In genomic region chr7:122300607-122301079, GRCh38 we compare ENCODE assay signal across 19 cellular contexts. TPM values are rescaled to one million over a fixed set of nuclear protein-coding genes. Genes with fewer than 3 reads are reported as not detected.
DNase-seq lines count a peak whose midpoint lies in the region; ATAC-seq and TF ChIP-seq lines count a peak whose summit lies in the region.
"Had no signal": no experiment of that assay in that cellular context is flagged by ENCODE, and none has a peak within 500 bp of the region (broad histone marks: within the 10 kb centered on the region; RNA-seq: fewer than 3 reads in every experiment).

No MANE protein-coding gene starts in this region.

- ATAC-seq in GM23338 (no peak), mucosa of descending colon (no peak), HG02870 (IDR thresholded peaks at IDR 0.05; ENCODE audit: unreplicated experiment) (no peak)

- H3K27me3 ChIP-seq in GM23338 (ENCODE audit: insufficient read depth) (peaks cover 89% of the 10 kb centered on the region), tibial artery (peaks cover 3 to 88% of the 10 kb centered on the region in 2 donors)

- H3K4me3 Mint-ChIP-seq in GM23338: peak overlapping the region; percentile 88
- H3K4me3 Mint-ChIP-seq: activated T-helper 1 cell treated with anti-CD3 and anti-CD28 coated beads, Interleukin-12 subunit alpha, Interleukin-12 subunit beta, Interleukin-2, Interleukin-4 antibody, amounts not matched to agents 30 ng/mL and 10 ng/mL and 1 ng/mL, durations not matched to agents 14 hours and 24 hours and 36 hours; IgD-negative memory B cell; T-helper 2 cell treated with Interferon-gamma antibody and Interleukin-4, amounts not matched to agents 5 μg/mL and 100 μg/mL, for 36 hours had no signal

- H2AFZ ChIP-seq in GM23338: peak overlapping the region; percentile 99

- DNase-seq in GM23338 (ENCODE audit: low spot score) (peak; percentile 45), NCI-H2029 treated with DMSO at 0.1 percent for 48 hours (lab: John Stamatoyannopoulos, UW) (peak; percentile 52), fibroblast of the aortic adventitia (ENCODE audit: low read depth) (peak; percentile 31), posterior vena cava (ENCODE audit: low spot score) (peak; percentile 67), mucosa of descending colon (no peak), tibial artery (no peak)
- DNase-seq in stimulated activated CD4-positive, alpha-beta T cell treated with anti-CD3 and anti-CD28 coated beads, Interleukin-2, amount 100 ng/mL, for 48 hours: no peak
- DNase-seq: activated CD4-positive, alpha-beta T cell treated with anti-CD3 and anti-CD28 coated beads, Interleukin-2, amount 50 U/mL, for 48 hours; amniotic stem cell; cortex of kidney; esophagus squamous epithelium; NCI-H1417; NCI-H526 treated with DMSO at 0.1 percent for 48 hours; stimulated activated CD4-positive, alpha-beta T cell treated with anti-CD3 and anti-CD28 coated beads, Interleukin-4, amount 100 ng/mL, for 1 hour had no signal

- H3K36me3 ChIP-seq in GM23338 (ENCODE audit: insufficient read depth): no peaks in the 10 kb centered on the region
- H3K36me3 ChIP-seq in mucosa of descending colon (ENCODE audit: low read depth): no peaks in the 10 kb centered on the region
- no peaks in the 10 kb centered on the region for H3K36me3 ChIP-seq in tibial artery
- H3K36me3 ChIP-seq: esophagus squamous epithelium had no signal

- H3K9me2 ChIP-seq in GM23338 (ENCODE audit: insufficient read depth): no peaks in the 10 kb centered on the region

- H3K4me1 ChIP-seq in GM23338 (ENCODE audit: insufficient read depth) (peaks cover 37% of the 10 kb centered on the region), mucosa of descending colon (ENCODE audit: low read depth) (peaks cover 20% of the 10 kb centered on the region), tibial artery (peaks cover 0 to 36% (median 30%) of the 10 kb centered on the region in 4 donors)

- peaks cover 30% of the 10 kb centered on the region for H3F3A ChIP-seq in GM23338 (replicated peaks; ENCODE audit: low read depth)

- H4K20me1 ChIP-seq in GM23338 (replicated peaks; ENCODE audit: insufficient read depth): peaks cover 3% of the 10 kb centered on the region; the same call in 1 of the 2 replicates

- no peaks in the 10 kb centered on the region for H3K79me2 ChIP-seq in GM23338 (replicated peaks; ENCODE audit: insufficient read depth)

- H3K36me3 Mint-ChIP-seq in GM23338 (ENCODE audit: low read depth): no peaks in the 10 kb centered on the region
- H3K36me3 Mint-ChIP-seq: IgD-negative memory B cell had no signal

- intact Hi-C loops in posterior vena cava (cut with DNase I) (loop anchor here in 1 of 2 donors (1.0 kb wide), 1 partner anchor 10 kb away; no protein-coding TSS in a partner anchor), mucosa of descending colon (cut with DNase I, micrococcal nuclease) (no loop called here), tibial artery (cut with DNase I; ENCODE audit: low total_unique reads) (no loop called here)

- no peak overlapping the region for H3K27ac Mint-ChIP-seq in GM23338
- H3K27ac Mint-ChIP-seq: activated T-helper 1 cell treated with anti-CD3 and anti-CD28 coated beads, Interleukin-12 subunit alpha, Interleukin-12 subunit beta, Interleukin-2, Interleukin-4 antibody, amounts not matched to agents 30 ng/mL and 10 ng/mL and 1 ng/mL, durations not matched to agents 14 hours and 24 hours and 36 hours; CD14-positive monocyte; IgD-negative memory B cell; T-helper 2 cell treated with Interferon-gamma antibody and Interleukin-4, amounts not matched to agents 5 μg/mL and 100 μg/mL, for 36 hours had no signal

- no peaks in the 10 kb centered on the region for H3K9me3 ChIP-seq in mucosa of descending colon
- no peaks in the 10 kb centered on the region for H3K9me3 ChIP-seq in tibial artery
- H3K9me3 ChIP-seq: esophagus squamous epithelium had no signal

- peak overlapping the region; percentile 80 for H3K4me3 ChIP-seq in GM23338
- no peak overlapping the region for H3K4me3 ChIP-seq in fibroblast of the aortic adventitia (ENCODE audit: low read depth, low read length)
- H3K4me3 ChIP-seq in mucosa of descending colon: no peak overlapping the region
- no peak overlapping the region for H3K4me3 ChIP-seq in tibial artery

- peak overlapping the region; percentile 96 for H3K4me2 ChIP-seq in GM23338

- no peak for TF ChIP-seq CTCF in GM23338 (conservative IDR thresholded peaks at IDR 0.05; ENCODE audit: low read depth in 2 of 2)
- no peak for TF ChIP-seq CTCF in fibroblast of the aortic adventitia (IDR thresholded peaks at IDR 0.05; ENCODE audit: insufficient read depth, low read length)
- no peak for TF ChIP-seq CTCF in mucosa of descending colon (IDR thresholded peaks at IDR 0.05)
- TF ChIP-seq CTCF in tibial artery (IDR thresholded peaks at IDR 0.05): no peak

- H3K4me1 Mint-ChIP-seq in GM23338: peaks cover 35% of the 10 kb centered on the region
- H3K4me1 Mint-ChIP-seq: CD14-positive monocyte, IgD-negative memory B cell had no signal

- H3K27ac ChIP-seq in GM23338 (ENCODE audit: low read depth): no peak overlapping the region
- no peak overlapping the region for H3K27ac ChIP-seq in tibial artery
- H3K27ac ChIP-seq: esophagus squamous epithelium had no signal

- peaks cover 75% of the 10 kb centered on the region for H3K27me3 Mint-ChIP-seq in GM23338 (ENCODE audit: insufficient read depth, low read depth, poor library complexity)

- H3K9me3 Mint-ChIP-seq in GM23338: no peaks in the 10 kb centered on the region

TF ChIP-seq in GM23338, 12 proteins besides CTCF, POLR2A, EP300 and RAD21:
- TF ChIP-seq ETS1 (IDR thresholded peaks at IDR 0.05) (no peak), EZH2 (IDR thresholded peaks at IDR 0.05; ENCODE audit: low read depth, unreplicated experiment) (peak; percentile 98)
TF ChIP-seq in GM23338: peak in this region for 1.

RNA-seq across cellular contexts. Expression of gene FEZF1, which starts 3.9 kb away (rescaled TPM):
- total RNA-seq in GM23338 (2014; rRNA removed; shearing (Covaris generic)): 1.7 and 2.3 TPM in 2 replicates
- polyA plus RNA-seq in GM23338 (2016; fragmentation: Nextera tagmentation; extraction: Ambion mirVana): 0.87 and 1.0 TPM in 2 replicates
- not detected in 2 replicates for total RNA-seq in fibroblast of the aortic adventitia (ENCODE audit: low replicate concordance)
- total RNA-seq in posterior vena cava: not detected
- not detected for total RNA-seq in mucosa of descending colon
- total RNA-seq: activated T-helper 1 cell treated with anti-CD3 and anti-CD28 coated beads, Interleukin-12 subunit alpha, Interleukin-12 subunit beta, Interleukin-2, Interleukin-4 antibody, amounts not matched to agents 30 ng/mL and 10 ng/mL and 1 ng/mL, durations not matched to agents 14 hours and 24 hours and 36 hours; esophagus squamous epithelium had no signal
- polyA plus RNA-seq: CD14-positive monocyte, IgD-negative memory B cell had no signal

Comparison
In these comparisons a context has a peak if more than half of its experiments do, and no peak if none do; other contexts are left out.
1. DNase-seq: peak in GM23338 (single experiment), NCI-H2029 treated with DMSO at 0.1 percent for 48 hours (single experiment), fibroblast of the aortic adventitia (single experiment) and posterior vena cava (single experiment); none in mucosa of descending colon (0 of 3), tibial artery (0 of 2) and stimulated activated CD4-positive, alpha-beta T cell treated with anti-CD3 and anti-CD28 coated beads, Interleukin-2, amount 100 ng/mL, for 48 hours (0 of 2).